ENCODE assay signal across 1 cellular context in genomic region chr6:80520195-80520594, GRCh38.
TF ChIP-seq lines count a peak whose summit lies in the region.

No MANE protein-coding gene starts in this region.

TF ChIP-seq in SK-N-SH treated with all-trans-retinoic acid at 6 μM for 48 hours, 23 proteins besides CTCF, POLR2A, EP300 and RAD21 (continued from another document):
- TF ChIP-seq CSRNP3 (CRISPR knock-in tag; IDR thresholded peaks at IDR 0.05) (peak; percentile 40; the same call in 1 of the 2 replicates), ESRRG (CRISPR knock-in tag; IDR thresholded peaks at IDR 0.05) (no peak), ZC3H10 (CRISPR knock-in tag; IDR thresholded peaks at IDR 0.05) (0 out of 2 replicates have a peak, but pooled peaks have one; percentile 9), ZNF70 (CRISPR knock-in tag; IDR thresholded peaks at IDR 0.05) (no peak), ZNF565 (CRISPR knock-in tag; conservative IDR thresholded peaks at IDR 0.05; ENCODE audit: low read depth) (no peak)
